ENCODE assay signal across 8 cellular contexts in the genomic region with DNA sequence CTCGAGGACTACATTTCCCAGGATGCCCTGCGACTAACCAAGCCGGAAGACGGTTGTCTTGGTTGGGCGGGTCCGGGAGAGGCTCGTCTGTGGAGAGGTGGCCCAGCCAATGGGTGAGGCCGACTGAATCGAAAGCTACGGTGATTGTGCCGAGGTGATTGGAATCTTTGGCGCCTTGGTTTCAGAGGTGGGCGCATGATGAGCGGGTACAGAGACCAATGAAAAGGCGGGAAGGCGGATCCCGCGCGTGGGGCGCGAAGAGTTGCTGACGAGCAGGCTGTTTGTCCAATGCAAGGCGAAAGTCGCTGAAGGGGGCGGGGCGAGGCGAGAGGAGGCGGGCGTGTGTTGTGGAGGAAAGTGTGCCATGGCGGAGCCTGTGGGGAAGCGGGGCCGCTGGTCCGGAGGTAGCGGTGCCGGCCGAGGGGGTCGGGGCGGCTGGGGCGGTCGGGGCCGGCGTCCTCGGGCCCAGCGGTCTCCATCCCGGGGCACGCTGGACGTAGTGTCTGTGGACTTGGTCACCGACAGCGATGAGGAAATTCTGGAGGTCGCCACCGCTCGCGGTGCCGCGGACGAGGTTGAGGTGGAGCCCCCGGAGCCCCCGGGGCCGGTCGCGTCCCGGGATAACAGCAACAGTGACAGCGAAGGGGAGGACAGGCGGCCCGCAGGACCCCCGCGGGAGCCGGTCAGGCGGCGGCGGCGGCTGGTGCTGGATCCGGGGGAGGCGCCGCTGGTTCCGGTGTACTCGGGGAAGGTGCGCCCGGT. TPM values are rescaled to one million over a fixed set of nuclear protein-coding genes. Genes with fewer than 3 reads are reported as not detected.
DNase-seq lines count a peak whose midpoint lies in the region; TF ChIP-seq lines count a peak whose summit lies in the region.

A gene (plus strand): TSS at position 290 of the 762 bp plus-strand sequence. CDS start 75 bp downstream, at position 365.

- peak within 1 kb of the TSS; percentile 62 for H3K27ac ChIP-seq in subcutaneous abdominal adipose tissue (ENCODE audit: low read depth, low read length)

- H3K27me3 ChIP-seq in neuron (ENCODE audit: insufficient read depth, low read length) (no peaks in the 10 kb centered on the region), subcutaneous abdominal adipose tissue (ENCODE audit: control insufficient read depth in 5 of 5, insufficient read depth in 4 of 5, low read length in 5 of 5) (no peaks in the 10 kb centered on the region)

- H3K9me3 ChIP-seq in neuron (ENCODE audit: low read length) (no peaks in the 10 kb centered on the region), subcutaneous abdominal adipose tissue (ENCODE audit: control insufficient read depth in 5 of 5, low read length in 5 of 5) (no peaks in the 10 kb centered on the region)

- peak within 1 kb of the TSS; percentile 97 for H3K4me3 ChIP-seq in neuron (ENCODE audit: low read length)
- H3K4me3 ChIP-seq in subcutaneous abdominal adipose tissue (ENCODE audit: low read depth in 1 of 5, low read length in 5 of 5) = peak within 1 kb of the TSS; percentile 70 to 88 (median 77)

- CTCF ChIA-PET in HEK293T (lab: Yijun Ruan, JAX) = interaction anchor here (0.6 kb wide), 2 partner anchors 14 to 16 kb away, joined by 3 read pairs; no protein-coding TSS in a partner anchor

- peak within 1 kb of the TSS; percentile 68 to 85 (median 81) for H3K9ac ChIP-seq in subcutaneous abdominal adipose tissue (ENCODE audit: low read length in 5 of 5)

- POLR2A ChIA-PET in HEK293T (lab: Yijun Ruan, JAX) = interaction anchor here (0.6 to 2.6 kb wide), 16 partner anchors 13 to 128 kb away, joined by 3 to 19 read pairs (median 4); a partner anchor contains a TSS

- peaks cover 13% of the 10 kb centered on the region for H3K4me1 ChIP-seq in neuron (ENCODE audit: insufficient read depth, low read length)
- peaks cover 2 to 20% (median 17%) of the 10 kb centered on the region in 5 donors for H3K4me1 ChIP-seq in subcutaneous abdominal adipose tissue (ENCODE audit: control insufficient read depth in 5 of 5, insufficient read depth in 5 of 5, low read length in 5 of 5)

- peak within 1 kb of the TSS; percentile 64 for H2AFZ ChIP-seq in neuron (ENCODE audit: low read depth, low read length)

- peaks cover 23% of the 10 kb centered on the region for H3K36me3 ChIP-seq in neuron (ENCODE audit: insufficient read depth, low read length)
- H3K36me3 ChIP-seq in subcutaneous abdominal adipose tissue (ENCODE audit: control insufficient read depth in 5 of 5, insufficient read depth in 5 of 5, low read length in 5 of 5) = peaks cover 0 to 24% (median 19%) of the 10 kb centered on the region in 5 donors

- DNase-seq in GF-D8 (lab: John Stamatoyannopoulos, UW) = peak; percentile 98
- DNase-seq in HEK293T (ENCODE audit: extremely low spot score) = peak; percentile 97
- peak; percentile 100 for DNase-seq in MV-4-11 (lab: John Stamatoyannopoulos, UW)
- DNase-seq in SK-MEL-5 (ENCODE audit: low read depth, low spot score) = peak; percentile 99
- DNase-seq in activated naive CD4-positive, alpha-beta T cell treated with Interleukin-2 at 50 U/mL for 16 hours = peak; percentile 100
- DNase-seq in foreskin melanocyte = peak; percentile 100

- in situ Hi-C loops in SK-MEL-5 (cut with HindIII; ENCODE audit: low pct_unique_long_range_greater_than_20kb, low sequenced_read_pairs) = no loop called here

TF ChIP-seq in HEK293T, 16 proteins besides CTCF, POLR2A, EP300 and RAD21:
- TF ChIP-seq, protein P1, sequence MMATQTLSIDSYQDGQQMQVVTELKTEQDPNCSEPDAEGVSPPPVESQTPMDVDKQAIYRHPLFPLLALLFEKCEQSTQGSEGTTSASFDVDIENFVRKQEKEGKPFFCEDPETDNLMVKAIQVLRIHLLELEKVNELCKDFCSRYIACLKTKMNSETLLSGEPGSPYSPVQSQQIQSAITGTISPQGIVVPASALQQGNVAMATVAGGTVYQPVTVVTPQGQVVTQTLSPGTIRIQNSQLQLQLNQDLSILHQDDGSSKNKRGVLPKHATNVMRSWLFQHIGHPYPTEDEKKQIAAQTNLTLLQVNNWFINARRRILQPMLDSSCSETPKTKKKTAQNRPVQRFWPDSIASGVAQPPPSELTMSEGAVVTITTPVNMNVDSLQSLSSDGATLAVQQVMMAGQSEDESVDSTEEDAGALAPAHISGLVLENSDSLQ (IDR thresholded peaks at IDR 0.05) = peak; percentile 100
- TF ChIP-seq SP1 (IDR thresholded peaks at IDR 0.05) (no peak), L3MBTL2 (conservative IDR thresholded peaks at IDR 0.05) (0 out of 2 replicates have a peak, but pooled peaks have one; percentile 39), CTBP1 (IDR thresholded peaks at IDR 0.05; ENCODE audit: borderline replicate concordance) (no peak), ELF4 (IDR thresholded peaks at IDR 0.05) (peak; percentile 79)

RNA-seq across cellular contexts. Expression of the gene that starts here (rescaled TPM):
- 11.5 and 13.7 TPM in 2 replicates for total RNA-seq in SK-MEL-5 (2014; rRNA removed; shearing (Covaris generic))
- 15.8 and 19.3 TPM in 2 replicates for polyA plus RNA-seq in SK-MEL-5 (2015; cell fraction: cytosol; rRNA removed)
- polyA plus RNA-seq in SK-MEL-5 (2015; cell fraction: nucleus; rRNA removed) = 155 and 184 TPM in 2 replicates

Comparison
In these comparisons a context has a peak if more than half of its experiments do, and no peak if none do; other contexts are left out.
1. Peak in every context shown above with its lines: DNase-seq, H3K4me3 ChIP-seq and H3K27ac ChIP-seq.